ENCODE assay signal across 19 cellular contexts in the genomic region with DNA sequence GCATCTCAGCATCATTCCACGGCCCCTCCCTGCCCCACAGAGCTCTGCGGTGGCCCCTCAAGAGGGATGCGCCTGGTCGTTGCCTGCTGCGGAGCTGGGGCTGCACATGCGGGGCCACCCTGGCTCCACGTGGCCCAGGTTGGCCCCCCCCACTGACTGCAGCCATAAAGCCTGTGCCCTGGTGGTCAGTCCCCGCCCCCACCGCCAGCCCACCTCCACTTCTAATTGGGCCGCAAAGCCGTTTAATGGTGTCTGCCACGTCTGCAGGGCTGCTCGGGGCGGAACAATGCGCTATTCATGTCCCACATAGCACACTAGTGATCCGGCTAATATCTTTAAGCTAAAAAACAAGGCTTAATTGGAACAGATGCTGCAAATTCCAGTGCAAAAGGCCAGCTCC. TPM values are rescaled to one million over a fixed set of nuclear protein-coding genes. Genes with fewer than 3 reads are reported as not detected.
DNase-seq lines count a peak whose midpoint lies in the region; ATAC-seq and TF ChIP-seq lines count a peak whose summit lies in the region.
"Had no signal": no experiment of that assay in that cellular context is flagged by ENCODE, and none has a peak within 500 bp of the region (broad histone marks: within the 10 kb centered on the region; RNA-seq: fewer than 3 reads in every experiment).

No MANE protein-coding gene starts in this region.

- no peaks in the 10 kb centered on the region for H3K4me1 ChIP-seq in RWPE2 (ENCODE audit: insufficient read depth, poor library complexity, severe bottlenecking)
- no peaks in the 10 kb centered on the region for H3K4me1 ChIP-seq in transverse colon
- peaks cover 0 to 31% (median 2%) of the 10 kb centered on the region in 4 donors for H3K4me1 ChIP-seq in tibial nerve

- peak; percentile 46 for DNase-seq in RWPE2 (ENCODE audit: low spot score)
- peak; percentile 68 for DNase-seq in chondrocyte (ENCODE audit: low spot score)
- peak; percentile 28 for DNase-seq in midbrain (lab: John Stamatoyannopoulos, UW)
- peak; percentile 56 for DNase-seq in superior temporal gyrus (ENCODE audit: extremely low spot score)
- no peak for DNase-seq in NCI-H1930 (lab: John Stamatoyannopoulos, UW)
- no peak for DNase-seq in transverse colon
- DNase-seq in tibial nerve (ENCODE audit: low spot score in 2 of 2): no peak
- DNase-seq: CD8-positive, alpha-beta memory T cell; DMS 273 treated with DMSO at 0.1 percent for 48 hours; EL; KBM-7; NCI-H1048; NCI-H345; NCI-H69; NK-92 treated with Interleukin-12 subunit alpha and Interleukin-12 subunit beta, amount 100 ng/mL, for 24 hours; OCI-M1 had no signal

- H3K27ac ChIP-seq in RWPE2 (ENCODE audit: poor library complexity, severe bottlenecking) (no peak overlapping the region), transverse colon (no peak overlapping the region), tibial nerve (no peak overlapping the region)
- H3K27ac ChIP-seq: RWPE1 had no signal

- no peaks in the 10 kb centered on the region for H3K4me1 Mint-ChIP-seq in chondrocyte (ENCODE audit: low read depth)
- H3K4me1 Mint-ChIP-seq: CD8-positive, alpha-beta memory T cell; GM23338 had no signal

- no peaks in the 10 kb centered on the region for H3K36me3 Mint-ChIP-seq in chondrocyte (ENCODE audit: low read depth)

- no peak overlapping the region for H3K4me3 Mint-ChIP-seq in chondrocyte (ENCODE audit: unreplicated experiment)
- H3K4me3 Mint-ChIP-seq: CD8-positive, alpha-beta memory T cell; GM23338 had no signal

- peaks cover 16% of the 10 kb centered on the region for H3K9me3 Mint-ChIP-seq in chondrocyte (ENCODE audit: low read depth)

- TF ChIP-seq EP300 in transverse colon (IDR thresholded peaks at IDR 0.05; ENCODE audit: low read depth) (no peak), tibial nerve (IDR thresholded peaks at IDR 0.05) (no peak)

- H3K27me3 ChIP-seq in RWPE2 (ENCODE audit: insufficient read depth, poor library complexity, severe bottlenecking) (no peaks in the 10 kb centered on the region), transverse colon (peaks cover 11% of the 10 kb centered on the region), tibial nerve (no peaks in the 10 kb centered on the region)

- TF ChIP-seq CTCF in RWPE2 (IDR thresholded peaks at IDR 0.05; ENCODE audit: poor library complexity, severe bottlenecking) (no peak), chondrocyte (IDR thresholded peaks at IDR 0.05) (no peak), transverse colon (IDR thresholded peaks at IDR 0.05) (no peak), tibial nerve (IDR thresholded peaks at IDR 0.05) (no peak)

- H3K27ac Mint-ChIP-seq in chondrocyte (ENCODE audit: unreplicated experiment): no peak overlapping the region
- H3K27ac Mint-ChIP-seq: CD8-positive, alpha-beta memory T cell; GM23338 had no signal

- H3K4me3 ChIP-seq in RWPE2 (ENCODE audit: severe bottlenecking) (no peak overlapping the region), transverse colon (no peak overlapping the region), tibial nerve (no peak overlapping the region)
- H3K4me3 ChIP-seq: GM23338 had no signal

- H3K36me3 ChIP-seq in RWPE2 (ENCODE audit: low read depth) (no peaks in the 10 kb centered on the region), transverse colon (no peaks in the 10 kb centered on the region), tibial nerve (no peaks in the 10 kb centered on the region)

- intact Hi-C loops in transverse colon (cut with DNase I; ENCODE audit: low total_unique reads): no loop called here

- no peaks in the 10 kb centered on the region for H3K27me3 Mint-ChIP-seq in chondrocyte (ENCODE audit: low read depth)

- TF ChIP-seq POLR2A in transverse colon (IDR thresholded peaks at IDR 0.05): no peak
- no peak for TF ChIP-seq POLR2A in tibial nerve (IDR thresholded peaks at IDR 0.05)

- no peak for ATAC-seq in RWPE2 (ENCODE audit: low read depth)
- ATAC-seq: GM23338 had no signal

- H3K9me3 ChIP-seq in RWPE2 (ENCODE audit: severe bottlenecking) (no peaks in the 10 kb centered on the region), transverse colon (no peaks in the 10 kb centered on the region), tibial nerve (no peaks in the 10 kb centered on the region)

- in situ Hi-C loops in transverse colon (cut with MboI; ENCODE audit: low pct_ligation_motif_present in 1 of 4, low pct_unique_long_range_greater_than_20kb in 1 of 4, low sequenced_read_pairs in 3 of 4): no loop called here

- WGBS in transverse colon (ENCODE audit: low coverage in 1 of 2), 2 donors: 70 to 79% methylated on average over 2 to 16 of the region's 16 CpGs
- WGBS in tibial nerve, 2 donors: 26 to 63% methylated on average over 12 to 14 of the region's 16 CpGs

RNA-seq across cellular contexts. Expression of a gene that starts 33.5 kb away (rescaled TPM):
- total RNA-seq in chondrocyte (not detected in 3 replicates), transverse colon (not detected), tibial nerve (not detected)
- total RNA-seq: CD8-positive, alpha-beta memory T cell; GM23338; M059J had no signal

Comparison
In these comparisons a context has a peak if more than half of its experiments do, and no peak if none do; other contexts are left out.
1. DNase-seq: peak in RWPE2 (single experiment), chondrocyte (single experiment), midbrain (single experiment) and superior temporal gyrus (single experiment); none in NCI-H1930 (0 of 2), transverse colon (single experiment) and tibial nerve (0 of 2).